In the genomic region with DNA sequence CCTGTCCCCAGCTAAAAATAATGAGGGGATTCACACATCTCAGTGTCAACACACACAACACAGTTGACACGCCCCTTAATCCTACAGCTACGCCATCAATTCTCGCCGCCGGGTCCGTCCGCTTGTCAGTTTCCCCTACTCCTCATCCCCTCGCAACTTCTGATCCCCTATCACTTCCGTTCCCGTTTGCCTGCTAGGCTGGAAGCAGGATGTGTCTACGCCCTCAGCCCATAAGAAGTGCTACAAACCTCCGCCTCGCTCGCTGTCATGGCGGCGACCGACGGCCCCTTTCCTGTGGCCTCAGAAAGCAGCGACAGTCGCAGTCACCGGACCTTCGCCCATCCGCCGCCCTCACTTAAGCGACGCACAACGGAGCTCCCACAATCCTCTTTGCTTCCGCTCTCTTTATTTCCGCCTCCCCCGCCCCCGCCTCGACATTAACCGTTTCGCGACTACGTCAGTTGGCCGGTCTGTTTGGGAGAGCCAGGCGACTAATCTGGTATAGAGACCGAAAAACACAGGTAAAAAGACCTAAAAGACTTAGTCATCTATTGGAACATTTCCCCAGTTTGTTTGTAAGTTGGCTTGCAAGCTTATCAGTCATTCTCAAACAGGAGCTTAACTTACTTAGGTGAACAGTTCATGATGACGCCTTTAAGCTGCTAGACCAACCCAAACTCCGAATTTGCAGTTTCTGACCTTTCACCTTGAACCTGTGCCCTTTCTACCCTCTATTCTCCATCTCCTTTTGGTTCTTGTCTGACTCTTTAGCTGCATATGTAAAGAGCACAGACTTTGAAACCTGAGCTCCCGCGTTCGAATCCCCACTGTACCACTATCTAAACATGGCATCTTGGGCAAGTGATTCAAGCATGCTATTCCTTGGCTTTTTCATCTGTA, we compare ENCODE assay signal across 1 cellular context.
TF ChIP-seq lines count a peak whose summit lies in the region.

A gene with protein sequence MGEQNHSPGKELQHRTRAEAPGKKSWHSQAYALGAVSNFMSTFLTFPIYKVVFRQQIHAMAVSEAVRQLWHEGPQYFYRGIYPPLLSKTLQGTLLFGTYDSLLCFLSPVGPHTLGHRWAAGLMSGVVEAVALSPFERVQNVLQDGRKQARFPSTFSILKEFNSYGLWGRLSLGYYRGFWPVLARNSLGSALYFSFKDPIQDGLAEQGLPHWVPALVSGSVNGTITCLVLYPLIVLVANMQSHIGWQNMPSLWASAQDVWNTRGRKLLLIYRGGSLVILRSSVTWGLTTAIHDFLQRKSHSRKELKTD (minus strand): TSS at position 380 of the 900 bp plus-strand sequence. CDS start 51,752 bp downstream, outside the sequence.

TF ChIP-seq in HepG2, 621 proteins besides CTCF, POLR2A, EP300 and RAD21 (continued from another document and continues in another):
- TF ChIP-seq KAT2B (IDR thresholded peaks at IDR 0.05; ENCODE audit: borderline replicate concordance, low read depth, low read length) (no peak), NKX3-1 (CRISPR knock-in tag; IDR thresholded peaks at IDR 0.05) (no peak), ZNF660 (CRISPR knock-in tag; IDR thresholded peaks at IDR 0.05; ENCODE audit: borderline replicate concordance, low read depth) (no peak), KLF11 (CRISPR knock-in tag; IDR thresholded peaks at IDR 0.05) (no peak), ZNF790 (CRISPR knock-in tag; IDR thresholded peaks at IDR 0.05; ENCODE audit: borderline replicate concordance) (0 out of 2 replicates have a peak, but pooled peaks have one; percentile 36), HMGA1 (CRISPR knock-in tag; conservative IDR thresholded peaks at IDR 0.05) (no peak), MIER3 (CRISPR knock-in tag; IDR thresholded peaks at IDR 0.05; ENCODE audit: borderline replicate concordance) (0 out of 2 replicates have a peak, but pooled peaks have one; percentile 21), MTF1 (CRISPR knock-in tag; IDR thresholded peaks at IDR 0.05) (no peak), MBNL3 (CRISPR knock-in tag; conservative IDR thresholded peaks at IDR 0.05) (no peak), KMT2B (CRISPR knock-in tag; IDR thresholded peaks at IDR 0.05) (peak; percentile 89), CENPX (CRISPR knock-in tag; IDR thresholded peaks at IDR 0.05) (no peak), ZNF672 (CRISPR knock-in tag; IDR thresholded peaks at IDR 0.05) (no peak), PAXIP1 (CRISPR knock-in tag; conservative IDR thresholded peaks at IDR 0.05) (0 out of 2 replicates have a peak, but pooled peaks have one; percentile 25), CHD2 (IDR thresholded peaks at IDR 0.05; ENCODE audit: low read depth, low read length) (no peak), ZNF781 (CRISPR knock-in tag; IDR thresholded peaks at IDR 0.05; ENCODE audit: borderline replicate concordance, not compliant biosample characterization) (no peak), ZC3H13 (CRISPR knock-in tag; IDR thresholded peaks at IDR 0.05) (no peak), HMGXB4 (CRISPR knock-in tag; IDR thresholded peaks at IDR 0.05; ENCODE audit: borderline replicate concordance in 1 of 2, low read depth in 1 of 2) (peak in 1 of 2 experiments; percentile 45; a peak in 2 of 4 replicates), DBP (CRISPR knock-in tag; IDR thresholded peaks at IDR 0.05; ENCODE audit: not compliant biosample characterization) (no peak), ZBTB49 (CRISPR knock-in tag; IDR thresholded peaks at IDR 0.05; ENCODE audit: borderline replicate concordance) (no peak), HDAC2 (CRISPR knock-in tag; IDR thresholded peaks at IDR 0.05) (peak; percentile 22; the same call in 1 of the 2 replicates), ZBTB3 (CRISPR knock-in tag; IDR thresholded peaks at IDR 0.05; ENCODE audit: borderline replicate concordance, low read depth) (no peak), TFE3 (CRISPR knock-in tag; IDR thresholded peaks at IDR 0.05) (0 out of 2 replicates have a peak, but pooled peaks have one; percentile 14), EHMT2 (IDR thresholded peaks at IDR 0.05; ENCODE audit: borderline replicate concordance, low read depth, low read length) (no peak), NONO (IDR thresholded peaks at IDR 0.05) (no peak), NONO (CRISPR knock-in tag; conservative IDR thresholded peaks at IDR 0.05) (peak; percentile 64; the same call in 1 of the 2 replicates), ZGPAT (CRISPR knock-in tag; IDR thresholded peaks at IDR 0.05) (peak; percentile 52; the same call in 1 of the 2 replicates), ZNF441 (CRISPR knock-in tag; IDR thresholded peaks at IDR 0.05; ENCODE audit: borderline replicate concordance) (no peak), ZNF121 (CRISPR knock-in tag; IDR thresholded peaks at IDR 0.05) (no peak), FOXA3 (CRISPR knock-in tag; IDR thresholded peaks at IDR 0.05) (no peak), ETV6 (CRISPR knock-in tag; conservative IDR thresholded peaks at IDR 0.05) (peak; percentile 56; the same call in 1 of the 2 replicates), TRIM24 (CRISPR knock-in tag; IDR thresholded peaks at IDR 0.05) (no peak), ZNF83 (CRISPR knock-in tag; IDR thresholded peaks at IDR 0.05; ENCODE audit: borderline replicate concordance) (no peak), ZNF451 (CRISPR knock-in tag; IDR thresholded peaks at IDR 0.05) (no peak), CHD4 (IDR thresholded peaks at IDR 0.05; ENCODE audit: borderline replicate concordance, low read length) (no peak), MEIS1 (CRISPR knock-in tag; IDR thresholded peaks at IDR 0.05; ENCODE audit: borderline replicate concordance) (no peak), ZNF567 (CRISPR knock-in tag; IDR thresholded peaks at IDR 0.05; ENCODE audit: borderline replicate concordance) (no peak), YY1 (IDR thresholded peaks at IDR 0.05; ENCODE audit: insufficient read depth, insufficient replicate concordance, low read depth, low read length) (peak; percentile 97), ZNF780A (CRISPR knock-in tag; IDR thresholded peaks at IDR 0.05) (no peak)
- TF ChIP-seq, protein P1, sequence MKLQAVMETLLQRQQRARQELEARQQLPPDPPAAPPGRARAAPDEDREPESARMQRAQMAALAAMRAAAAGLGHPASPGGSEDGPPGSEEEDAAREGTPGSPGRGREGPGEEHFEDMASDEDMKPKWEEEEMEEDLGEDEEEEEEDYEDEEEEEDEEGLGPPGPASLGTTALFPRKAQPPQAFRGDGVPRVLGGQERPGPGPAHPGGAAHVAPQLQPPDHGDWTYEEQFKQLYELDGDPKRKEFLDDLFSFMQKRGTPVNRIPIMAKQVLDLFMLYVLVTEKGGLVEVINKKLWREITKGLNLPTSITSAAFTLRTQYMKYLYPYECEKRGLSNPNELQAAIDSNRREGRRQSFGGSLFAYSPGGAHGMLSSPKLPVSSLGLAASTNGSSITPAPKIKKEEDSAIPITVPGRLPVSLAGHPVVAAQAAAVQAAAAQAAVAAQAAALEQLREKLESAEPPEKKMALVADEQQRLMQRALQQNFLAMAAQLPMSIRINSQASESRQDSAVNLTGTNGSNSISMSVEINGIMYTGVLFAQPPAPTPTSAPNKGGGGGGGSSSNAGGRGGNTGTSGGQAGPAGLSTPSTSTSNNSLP (IDR thresholded peaks at IDR 0.05; ENCODE audit: low read depth, low read length), result 0 out of 2 replicates have a peak, but pooled peaks have one; percentile 31
- TF ChIP-seq, protein P2, sequence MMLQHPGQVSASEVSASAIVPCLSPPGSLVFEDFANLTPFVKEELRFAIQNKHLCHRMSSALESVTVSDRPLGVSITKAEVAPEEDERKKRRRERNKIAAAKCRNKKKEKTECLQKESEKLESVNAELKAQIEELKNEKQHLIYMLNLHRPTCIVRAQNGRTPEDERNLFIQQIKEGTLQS (CRISPR knock-in tag; IDR thresholded peaks at IDR 0.05), result no peak
- TF ChIP-seq, protein P3, sequence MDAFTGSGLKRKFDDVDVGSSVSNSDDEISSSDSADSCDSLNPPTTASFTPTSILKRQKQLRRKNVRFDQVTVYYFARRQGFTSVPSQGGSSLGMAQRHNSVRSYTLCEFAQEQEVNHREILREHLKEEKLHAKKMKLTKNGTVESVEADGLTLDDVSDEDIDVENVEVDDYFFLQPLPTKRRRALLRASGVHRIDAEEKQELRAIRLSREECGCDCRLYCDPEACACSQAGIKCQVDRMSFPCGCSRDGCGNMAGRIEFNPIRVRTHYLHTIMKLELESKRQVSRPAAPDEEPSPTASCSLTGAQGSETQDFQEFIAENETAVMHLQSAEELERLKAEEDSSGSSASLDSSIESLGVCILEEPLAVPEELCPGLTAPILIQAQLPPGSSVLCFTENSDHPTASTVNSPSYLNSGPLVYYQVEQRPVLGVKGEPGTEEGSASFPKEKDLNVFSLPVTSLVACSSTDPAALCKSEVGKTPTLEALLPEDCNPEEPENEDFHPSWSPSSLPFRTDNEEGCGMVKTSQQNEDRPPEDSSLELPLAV (CRISPR knock-in tag; conservative IDR thresholded peaks at IDR 0.05; ENCODE audit: low read depth), result no peak
